17 cellular contexts compared by ENCODE assay signal in genomic region chr1:93960641-93961147, GRCh38. TPM values are rescaled to one million over a fixed set of nuclear protein-coding genes. Genes with fewer than 3 reads are reported as not detected.
A peak's percentile ranks its signal among the peaks of the same experiment; 100 is the strongest.
DNase-seq lines count a peak whose midpoint lies in the region; ATAC-seq and TF ChIP-seq lines count a peak whose summit lies in the region.
"Had no signal": no experiment of that assay in that cellular context is flagged by ENCODE, and none has a peak within 500 bp of the region (broad histone marks: within the 10 kb centered on the region; RNA-seq: fewer than 3 reads in every experiment).

No MANE protein-coding gene starts in this region.

- no peaks in the 10 kb centered on the region for H3F3A ChIP-seq in GM23338 (replicated peaks; ENCODE audit: low read depth)

- no peak overlapping the region for H4K8ac ChIP-seq in trophoblast cell (ENCODE audit: low read depth, low read length)

- H3K4ac ChIP-seq in trophoblast cell (ENCODE audit: low read depth, low read length) = no peak overlapping the region

- H3K36me3 Mint-ChIP-seq in GM23338 (ENCODE audit: low read depth) (no peaks in the 10 kb centered on the region; the same call in 2 of the 3 replicates), chondrocyte (ENCODE audit: low read depth) (no peaks in the 10 kb centered on the region)

- WGBS in trophoblast cell (ENCODE audit: extremely low coverage, insufficient coverage, insufficient read length) = no CpG with 5 or more reads among the region's 3 CpGs

- peaks cover 2% of the 10 kb centered on the region for H3K79me1 ChIP-seq in trophoblast cell (ENCODE audit: low read length)

- peak overlapping the region; percentile 52 for H2BK5ac ChIP-seq in trophoblast cell (ENCODE audit: low read depth, low read length, poor library complexity)

- H3K9me2 ChIP-seq in GM23338 (ENCODE audit: insufficient read depth) = 0 out of 2 replicates have a peak, but pooled peaks cover 8% of the 10 kb centered on the region

- H3K23ac ChIP-seq in trophoblast cell (ENCODE audit: low read length) = no peak overlapping the region

- peaks cover 6% of the 10 kb centered on the region for H3K9me3 ChIP-seq in trophoblast cell (ENCODE audit: insufficient read depth, low read depth, low read length)

- peak overlapping the region; percentile 52 for H2BK120ac ChIP-seq in trophoblast cell (ENCODE audit: insufficient read depth, low read length, poor library complexity)

- H3K9ac ChIP-seq in trophoblast cell (ENCODE audit: low read length) = no peak overlapping the region
- H3K9ac ChIP-seq: BLaER1 had no signal

- H3K14ac ChIP-seq in trophoblast cell (ENCODE audit: low read length) = no peak overlapping the region

- H2AFZ ChIP-seq in GM23338 = 0 out of 2 replicates have a peak overlapping the region, but pooled peaks have one; percentile 1
- H2AFZ ChIP-seq in trophoblast cell (ENCODE audit: insufficient read depth, low read length, poor library complexity) = no peak overlapping the region

- H4K12ac ChIP-seq in trophoblast cell (ENCODE audit: low read depth, low read length) = no peak overlapping the region

- H3K27ac Mint-ChIP-seq in GM23338 = no peak overlapping the region
- H3K27ac Mint-ChIP-seq in chondrocyte (ENCODE audit: unreplicated experiment) = peak overlapping the region; percentile 28
- H3K27ac Mint-ChIP-seq: activated naive CD4-positive, alpha-beta T cell treated with anti-CD3 and anti-CD28 coated beads, Interleukin-2, amount 50 U/mL, for 72 hours; memory B cell had no signal

- no peaks in the 10 kb centered on the region for H3K27me3 ChIP-seq in GM23338 (ENCODE audit: insufficient read depth)
- H3K27me3 ChIP-seq in trophoblast cell (ENCODE audit: insufficient read depth, low read length) = no peaks in the 10 kb centered on the region
- H3K27me3 ChIP-seq: BLaER1 had no signal

- H3K4me2 ChIP-seq in GM23338 = no peak overlapping the region
- no peak overlapping the region for H3K4me2 ChIP-seq in trophoblast cell (ENCODE audit: low read length)
- H3K4me2 ChIP-seq: BLaER1 had no signal

- H3K4me1 ChIP-seq in GM23338 (ENCODE audit: insufficient read depth) (no peaks in the 10 kb centered on the region), trophoblast cell (ENCODE audit: control insufficient read depth in 1 of 2, insufficient read depth in 2 of 2, low read length in 2 of 2) (peaks cover 4 to 18% of the 10 kb centered on the region in 2 experiments)

- TF ChIP-seq CTCF in GM23338 (conservative IDR thresholded peaks at IDR 0.05; ENCODE audit: low read depth in 2 of 2) (no peak), chondrocyte (IDR thresholded peaks at IDR 0.05) (no peak)

- peak overlapping the region; percentile 28 for H4K91ac ChIP-seq in trophoblast cell (ENCODE audit: low read depth, low read length)

- DNase-seq in GM23338 (ENCODE audit: low spot score) = no peak
- DNase-seq in NCI-H2196 (lab: John Stamatoyannopoulos, UW; ENCODE audit: unreplicated experiment) = peak; percentile 37
- DNase-seq in chondrocyte (ENCODE audit: low spot score) = no peak
- DNase-seq in trophoblast cell = no peak
- no peak for DNase-seq in UCSD-AML1 (lab: John Stamatoyannopoulos, UW; ENCODE audit: unreplicated experiment)
- no peak for DNase-seq in DMS153 treated with DMSO at 0.1 percent for 48 hours (lab: John Stamatoyannopoulos, UW; ENCODE audit: unreplicated experiment)
- no peak for DNase-seq in NK-92 treated with Interleukin-12 subunit alpha and Interleukin-12 subunit beta, amount 100 ng/mL, for 24 hours (lab: John Stamatoyannopoulos, UW)
- DNase-seq: activated CD4-positive, alpha-beta T cell treated with anti-CD3 and anti-CD28 coated beads for 48 hours; DND-41; Kasumi-1; NCI-H1694; Right ventricle myocardium superior; T-helper 2 cell had no signal

- H3K4me1 Mint-ChIP-seq in GM23338 (no peaks in the 10 kb centered on the region), chondrocyte (ENCODE audit: low read depth) (peaks cover 16% of the 10 kb centered on the region)
- H3K4me1 Mint-ChIP-seq: memory B cell had no signal

- H3K9me3 Mint-ChIP-seq in GM23338 = peaks cover 7% of the 10 kb centered on the region; the same call in 2 of the 3 replicates
- peaks cover 15% of the 10 kb centered on the region for H3K9me3 Mint-ChIP-seq in chondrocyte (ENCODE audit: low read depth)

- ATAC-seq in GM23338 = no peak
- ATAC-seq in HG03135 (IDR thresholded peaks at IDR 0.05; ENCODE audit: unreplicated experiment) = no peak
- ATAC-seq: activated naive CD4-positive, alpha-beta T cell treated with anti-CD3 and anti-CD28 coated beads, Interleukin-2, amount 50 U/mL, for 72 hours had no signal

- no peak overlapping the region for H2AK5ac ChIP-seq in trophoblast cell (ENCODE audit: low read length)

- H2BK12ac ChIP-seq in trophoblast cell (ENCODE audit: low read length) = peak overlapping the region; percentile 65

- H3K4me3 ChIP-seq in GM23338 (no peak overlapping the region), trophoblast cell (ENCODE audit: low read depth, low read length) (no peak overlapping the region)
- H3K4me3 ChIP-seq: BLaER1 had no signal

- no peak overlapping the region for H3K18ac ChIP-seq in trophoblast cell (ENCODE audit: low read length)

- H3K79me2 ChIP-seq in GM23338 (replicated peaks; ENCODE audit: insufficient read depth) (no peaks in the 10 kb centered on the region), trophoblast cell (ENCODE audit: control insufficient read depth, insufficient read depth, low read length, poor library complexity) (no peaks in the 10 kb centered on the region)

- H3K27ac ChIP-seq in GM23338 (ENCODE audit: low read depth) = no peak overlapping the region
- H3K27ac ChIP-seq in trophoblast cell (ENCODE audit: low read depth, low read length) = no peak overlapping the region
- H3K27ac ChIP-seq: BLaER1 had no signal

- H3K36me3 ChIP-seq in GM23338 (ENCODE audit: insufficient read depth) = no peaks in the 10 kb centered on the region
- no peaks in the 10 kb centered on the region for H3K36me3 ChIP-seq in trophoblast cell (ENCODE audit: control insufficient read depth in 1 of 2, insufficient read depth in 2 of 2, low read length in 2 of 2)
- H3K36me3 ChIP-seq: BLaER1 had no signal

- H4K20me1 ChIP-seq in GM23338 (replicated peaks; ENCODE audit: insufficient read depth) = no peaks in the 10 kb centered on the region
- H4K20me1 ChIP-seq: BLaER1 had no signal

- H3K27me3 Mint-ChIP-seq in GM23338 (ENCODE audit: insufficient read depth, low read depth, poor library complexity) = peaks cover 1% of the 10 kb centered on the region
- peaks cover 2% of the 10 kb centered on the region for H3K27me3 Mint-ChIP-seq in chondrocyte (ENCODE audit: low read depth)

- H3K4me3 Mint-ChIP-seq in GM23338 (no peak overlapping the region), chondrocyte (ENCODE audit: unreplicated experiment) (no peak overlapping the region)
- H3K4me3 Mint-ChIP-seq: memory B cell had no signal

RNA-seq across cellular contexts. Expression of gene GCLM, which starts 51.5 kb away (rescaled TPM):
- total RNA-seq in GM23338 (2014; rRNA removed; shearing (Covaris generic)) = 11.7 and 12.8 TPM in 2 replicates
- 10.0 and 10.4 TPM in 2 replicates for polyA plus RNA-seq in GM23338 (2016; fragmentation: Nextera tagmentation; extraction: Ambion mirVana)
- 12.0 to 13.6 TPM (median 13.2 TPM) in 3 replicates for total RNA-seq in chondrocyte
- 16.0 and 17.6 TPM in 2 replicates for polyA plus RNA-seq in trophoblast cell (2013)
